Comparison of ENCODE assay signal across 8 cellular contexts in genomic region chr5:138353550-138353893, GRCh38. TPM values are rescaled to one million over a fixed set of nuclear protein-coding genes. Genes with fewer than 3 reads are reported as not detected.
DNase-seq lines count a peak whose midpoint lies in the region; ATAC-seq and TF ChIP-seq lines count a peak whose summit lies in the region.

No MANE protein-coding gene starts in this region.

- peaks cover 6% of the 10 kb centered on the region for H3K36me3 Mint-ChIP-seq in natural killer cell treated with Interleukin-12 subunit alpha and Interleukin-12 subunit beta and Interleukin-15 and Interleukin-18, amount 100 ng/mL, for 72 hours

- BruUV-seq in Panc1 (replicated peaks; lab: Mats Ljungman, UMichigan), result no TSS peak

- peaks cover 36 to 46% of the 10 kb centered on the region in 2 donors for H3K4me1 Mint-ChIP-seq in natural killer cell treated with Interleukin-12 subunit alpha and Interleukin-12 subunit beta and Interleukin-15 and Interleukin-18, amount 100 ng/mL, for 72 hours (ENCODE audit: low read depth in 2 of 2)

- H3K4me1 ChIP-seq in Panc1 (ENCODE audit: control insufficient read depth, insufficient read depth, low read length), result peaks cover 16% of the 10 kb centered on the region
- H3K4me1 ChIP-seq in effector memory CD4-positive, alpha-beta T cell (ENCODE audit: control insufficient read depth, insufficient read depth, low read length, poor library complexity, severe bottlenecking), result peaks cover 15% of the 10 kb centered on the region

- no peaks in the 10 kb centered on the region; the same call in 1 of the 2 replicates for H3K9me3 ChIP-seq in Panc1 (ENCODE audit: control insufficient read depth, insufficient read depth, low read depth, low read length)
- no peaks in the 10 kb centered on the region for H3K9me3 ChIP-seq in effector memory CD4-positive, alpha-beta T cell (ENCODE audit: control insufficient read depth, low read length)

- in situ Hi-C loops in Panc1 (cut with HindIII; ENCODE audit: low pct_unique_long_range_greater_than_20kb, low sequenced_read_pairs), result no loop called here

- peaks cover 3% of the 10 kb centered on the region; the same call in 1 of the 2 replicates for H3K36me3 ChIP-seq in Panc1 (ENCODE audit: control insufficient read depth, insufficient read depth, low read length)
- no peaks in the 10 kb centered on the region for H3K36me3 ChIP-seq in effector memory CD4-positive, alpha-beta T cell (ENCODE audit: control insufficient read depth, insufficient read depth, low read length)

- H3K27me3 Mint-ChIP-seq in natural killer cell treated with Interleukin-12 subunit alpha and Interleukin-12 subunit beta and Interleukin-15 and Interleukin-18, amount 100 ng/mL, for 72 hours, result no peaks in the 10 kb centered on the region

- peak overlapping the region; percentile 85 to 96 for H3K27ac Mint-ChIP-seq in natural killer cell treated with Interleukin-12 subunit alpha and Interleukin-12 subunit beta and Interleukin-15 and Interleukin-18, amount 100 ng/mL, for 72 hours

- POLR2A ChIA-PET in Panc1 (lab: Charles Lee), result interaction anchor here (0.6 to 1.2 kb wide), 3 partner anchors 19 to 176 kb away, joined by 3 to 4 read pairs (median 3); no protein-coding TSS in a partner anchor

- ATAC-seq in Panc1, result no peak
- ATAC-seq in natural killer cell treated with Interleukin-12 subunit alpha and Interleukin-12 subunit beta and Interleukin-15 and Interleukin-18, amount 100 ng/mL, for 72 hours, result no peak
- no peak for ATAC-seq in GM18858 (IDR thresholded peaks at IDR 0.05; ENCODE audit: unreplicated experiment)
- ATAC-seq in sciatic nerve, result no peak

- H3K4me3 Mint-ChIP-seq in natural killer cell treated with Interleukin-12 subunit alpha and Interleukin-12 subunit beta and Interleukin-15 and Interleukin-18, amount 100 ng/mL, for 72 hours, result peak overlapping the region; percentile 99

- DNase-seq in Panc1 (ENCODE audit: low read depth, low spot score), result no peak
- no peak for DNase-seq in effector memory CD4-positive, alpha-beta T cell
- no peak for DNase-seq in natural killer cell treated with Interleukin-12 subunit alpha and Interleukin-12 subunit beta and Interleukin-15 and Interleukin-18, amount 100 ng/mL, for 72 hours (ENCODE audit: low spot score)
- no peak for DNase-seq in sciatic nerve (ENCODE audit: low spot score)
- DNase-seq in DMS53 (lab: John Stamatoyannopoulos, UW), result no peak
- DNase-seq in NK-92 treated with Interleukin-12 subunit alpha and Interleukin-12 subunit beta, amount 100 ng/mL, for 24 hours (lab: John Stamatoyannopoulos, UW), result no peak

- H3K27me3 ChIP-seq in Panc1 (ENCODE audit: control insufficient read depth, insufficient read depth, low read length), result no peaks in the 10 kb centered on the region
- no peaks in the 10 kb centered on the region for H3K27me3 ChIP-seq in effector memory CD4-positive, alpha-beta T cell (replicated peaks; ENCODE audit: control insufficient read depth, insufficient read depth, low read length, poor library complexity, severe bottlenecking)

- peak overlapping the region; percentile 100 for H3K4me3 ChIP-seq in GM08714 (ENCODE audit: low read length)
- peak overlapping the region; percentile 90 to 93 for H3K4me3 ChIP-seq in Panc1 (ENCODE audit: low read depth in 2 of 2, low read length in 2 of 2)
- H3K4me3 ChIP-seq in effector memory CD4-positive, alpha-beta T cell (ENCODE audit: insufficient read depth, low read depth, low read length, poor library complexity, severe bottlenecking), result peak overlapping the region; percentile 89

- no peak for TF ChIP-seq CTCF in Panc1 (IDR thresholded peaks at IDR 0.05)

- H3K27ac ChIP-seq in Panc1 (ENCODE audit: low read length), result peak overlapping the region; percentile 89
- H3K27ac ChIP-seq in effector memory CD4-positive, alpha-beta T cell (ENCODE audit: insufficient read depth, low read length, poor library complexity, severe bottlenecking), result peak overlapping the region; percentile 81

- intact Hi-C loops in Panc1 (cut with micrococcal nuclease; ENCODE audit: unreplicated experiment), result no loop called here
- intact Hi-C loops in sciatic nerve (cut with DNase I), result no loop called here

- CTCF ChIA-PET in Panc1 (lab: Charles Lee), result interaction anchor here (0.5 to 2.3 kb wide), 5 partner anchors 16 to 401 kb away, joined by 3 to 9 read pairs (median 3); partner anchors contain the start of gene FAM53C

- peaks cover 5% of the 10 kb centered on the region for H3K9me3 Mint-ChIP-seq in natural killer cell treated with Interleukin-12 subunit alpha and Interleukin-12 subunit beta and Interleukin-15 and Interleukin-18, amount 100 ng/mL, for 72 hours

RNA-seq across cellular contexts. Expression of gene KDM3B, which starts 1.0 kb away (rescaled TPM):
- 65.0 TPM for total RNA-seq in Panc1 (2021; ENCODE audit: unreplicated experiment)
- polyA plus RNA-seq in Panc1 (2012; ENCODE audit: insufficient read length), result 34.2 TPM
- total RNA-seq in natural killer cell treated with Interleukin-12 subunit alpha and Interleukin-12 subunit beta and Interleukin-15 and Interleukin-18, amount 100 ng/mL, for 72 hours, result 10 to 100 TPM; 58.6 to 61.7 TPM
- total RNA-seq in sciatic nerve, result 73.7 TPM

RNA-seq across cellular contexts. Expression of gene FAM53C, which starts 15.5 kb away (rescaled TPM):
- total RNA-seq in Panc1 (2021; ENCODE audit: unreplicated experiment) (50.4 TPM), sciatic nerve (25.6 TPM)
- polyA plus RNA-seq in Panc1 (2012; ENCODE audit: insufficient read length), result 56.4 TPM
- total RNA-seq in natural killer cell treated with Interleukin-12 subunit alpha and Interleukin-12 subunit beta and Interleukin-15 and Interleukin-18, amount 100 ng/mL, for 72 hours, result 10 to 100 TPM; 28.8 to 30.6 TPM

RNA-seq across cellular contexts. Expression of gene CDC25C, which starts 21.9 kb away (rescaled TPM):
- 14.1 TPM for total RNA-seq in Panc1 (2021; ENCODE audit: unreplicated experiment)
- polyA plus RNA-seq in Panc1 (2012; ENCODE audit: insufficient read length), result 3.4 TPM
- total RNA-seq in natural killer cell treated with Interleukin-12 subunit alpha and Interleukin-12 subunit beta and Interleukin-15 and Interleukin-18, amount 100 ng/mL, for 72 hours, result 10 to 100 TPM in 1 of 2 donors, 1 to 10 TPM in 1; 5.5 to 14.0 TPM
- not detected for total RNA-seq in sciatic nerve
